ENCODE assay signal across 8 cellular contexts in the genomic region with DNA sequence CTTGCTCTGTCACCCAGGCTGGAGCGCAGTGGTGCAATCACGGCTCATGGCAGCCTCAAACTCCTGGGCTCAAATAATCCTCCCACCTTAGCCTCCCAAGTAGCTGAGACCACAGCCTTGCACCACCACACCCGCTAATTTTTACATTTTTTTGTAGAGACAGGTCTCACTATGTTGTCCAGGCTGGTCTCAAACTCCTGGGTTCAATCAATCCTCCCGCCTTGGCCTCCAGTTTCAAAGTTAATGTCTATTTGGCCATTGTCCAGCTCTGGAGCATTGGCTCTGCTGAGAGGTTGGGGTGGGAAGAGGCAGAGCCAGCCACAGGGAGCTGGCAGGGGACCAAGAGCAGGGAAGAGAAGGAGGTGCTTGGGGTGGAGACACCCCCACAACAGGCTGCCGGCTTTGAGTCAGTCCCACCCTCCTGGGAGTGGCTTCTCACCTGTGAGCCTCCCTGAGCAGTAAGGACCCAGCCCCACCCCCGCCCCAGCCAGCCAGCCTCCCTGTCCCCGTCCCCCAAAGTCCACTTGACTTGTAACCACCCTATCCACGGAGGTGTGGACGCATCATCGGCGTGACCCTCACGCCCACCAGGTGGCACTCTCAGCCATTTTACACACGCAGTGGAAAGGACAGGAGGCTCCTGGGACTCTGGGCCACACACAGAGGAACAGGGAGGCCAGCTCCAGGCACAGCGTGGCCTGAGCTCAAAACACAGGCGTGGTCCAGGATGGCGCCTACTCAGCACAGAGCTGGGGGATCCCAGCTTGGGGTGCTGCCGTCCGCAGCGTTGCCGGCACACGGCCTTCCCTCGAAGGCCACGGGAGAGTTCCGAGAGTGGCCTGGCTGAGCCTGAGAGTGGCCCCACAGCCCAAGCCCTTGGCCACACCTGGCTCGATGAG. TPM values are rescaled to one million over a fixed set of nuclear protein-coding genes. Genes with fewer than 3 reads are reported as not detected.
DNase-seq lines count a peak whose midpoint lies in the region; ATAC-seq and TF ChIP-seq lines count a peak whose summit lies in the region.

No MANE protein-coding gene starts in this region.

- H4K91ac ChIP-seq in neuronal stem cell (ENCODE audit: low read depth, low read length, poor library complexity): no peak overlapping the region

- no peak for TF ChIP-seq POLR2A in testis (IDR thresholded peaks at IDR 0.05)

- H2BK5ac ChIP-seq in neuronal stem cell (ENCODE audit: low read length): peak overlapping the region; percentile 87

- H3K36me3 Mint-ChIP-seq in activated T-helper 1 cell treated with anti-CD3 and anti-CD28 coated beads, Interleukin-12 subunit alpha, Interleukin-12 subunit beta, Interleukin-2, Interleukin-4 antibody, amounts not matched to agents 30 ng/mL and 10 ng/mL and 1 ng/mL, durations not matched to agents 14 hours and 24 hours and 36 hours (ENCODE audit: low read depth): no peaks in the 10 kb centered on the region

- H3K9me3 Mint-ChIP-seq in activated T-helper 1 cell treated with anti-CD3 and anti-CD28 coated beads, Interleukin-12 subunit alpha, Interleukin-12 subunit beta, Interleukin-2, Interleukin-4 antibody, amounts not matched to agents 30 ng/mL and 10 ng/mL and 1 ng/mL, durations not matched to agents 14 hours and 24 hours and 36 hours: peaks cover 17% of the 10 kb centered on the region

- TF ChIP-seq CTCF in fibroblast of the aortic adventitia (IDR thresholded peaks at IDR 0.05; ENCODE audit: insufficient read depth, low read length): peak; percentile 74
- TF ChIP-seq CTCF in testis (IDR thresholded peaks at IDR 0.05): peak; percentile 59 to 67 (median 61)

- peak overlapping the region; percentile 84 for H3K18ac ChIP-seq in neuronal stem cell (ENCODE audit: low read length)

- H3K4me3 ChIP-seq in fibroblast of the aortic adventitia (ENCODE audit: low read depth, low read length): no peak overlapping the region
- no peak overlapping the region for H3K4me3 ChIP-seq in neuronal stem cell (ENCODE audit: low read length in 2 of 2)
- no peak overlapping the region for H3K4me3 ChIP-seq in testis

- H2BK12ac ChIP-seq in neuronal stem cell (ENCODE audit: low read length): no peak overlapping the region

- H3K9ac ChIP-seq in neuronal stem cell (ENCODE audit: low read depth, low read length, poor library complexity): peak overlapping the region; percentile 71

- in situ Hi-C loops in KBM-7 (cut with MboI; ENCODE audit: low pct_unique_long_range_greater_than_20kb, low sequenced_read_pairs): no loop called here

- no peaks in the 10 kb centered on the region for H3K27me3 Mint-ChIP-seq in activated T-helper 1 cell treated with anti-CD3 and anti-CD28 coated beads, Interleukin-12 subunit alpha, Interleukin-12 subunit beta, Interleukin-2, Interleukin-4 antibody, amounts not matched to agents 30 ng/mL and 10 ng/mL and 1 ng/mL, durations not matched to agents 14 hours and 24 hours and 36 hours (ENCODE audit: insufficient read depth)

- H3K9me3 ChIP-seq in neuronal stem cell (replicated peaks in 1 of 2; ENCODE audit: control insufficient read depth in 2 of 2, insufficient read depth in 1 of 2, low read depth in 1 of 2, low read length in 2 of 2): peaks cover 0 to 12% of the 10 kb centered on the region in 2 donors
- no peaks in the 10 kb centered on the region for H3K9me3 ChIP-seq in testis

- peak overlapping the region; percentile 80 for H2AFZ ChIP-seq in neuronal stem cell (ENCODE audit: low read length)

- no peak overlapping the region for H3K4me3 Mint-ChIP-seq in activated T-helper 1 cell treated with anti-CD3 and anti-CD28 coated beads, Interleukin-12 subunit alpha, Interleukin-12 subunit beta, Interleukin-2, Interleukin-4 antibody, amounts not matched to agents 30 ng/mL and 10 ng/mL and 1 ng/mL, durations not matched to agents 14 hours and 24 hours and 36 hours

- no peaks in the 10 kb centered on the region for H3K27me3 ChIP-seq in neuronal stem cell (ENCODE audit: control insufficient read depth in 3 of 3, insufficient read depth in 3 of 3, low read depth in 1 of 3, low read length in 3 of 3)
- H3K27me3 ChIP-seq in testis: no peaks in the 10 kb centered on the region

- DNase-seq in COLO668 (lab: John Stamatoyannopoulos, UW; ENCODE audit: unreplicated experiment): peak; percentile 71
- peak; percentile 74 for DNase-seq in KBM-7
- peak; percentile 34 for DNase-seq in activated T-helper 1 cell treated with anti-CD3 and anti-CD28 coated beads, Interleukin-12 subunit alpha, Interleukin-12 subunit beta, Interleukin-2, Interleukin-4 antibody, amounts not matched to agents 30 ng/mL and 10 ng/mL and 1 ng/mL, durations not matched to agents 14 hours and 24 hours and 36 hours (ENCODE audit: low spot score)
- DNase-seq in fibroblast of the aortic adventitia (ENCODE audit: low read depth): peak; percentile 79
- peak; percentile 61 for DNase-seq in neuronal stem cell (ENCODE audit: low spot score)
- peak; percentile 90 for DNase-seq in testis

- H3K27ac ChIP-seq in neuronal stem cell (replicated peaks; ENCODE audit: low read length) (no peak overlapping the region), testis (peak overlapping the region in 1 of 2 donors; percentile 71)

- no CpG with 5 or more reads among the region's 25 CpGs for WGBS in neuronal stem cell (ENCODE audit: extremely low coverage in 2 of 2, insufficient read length in 2 of 2, insufficient replicate concordance in 1 of 2), 2 donors
- WGBS in testis, 2 donors: 40 to 46% methylated on average over 11 to 25 of the region's 25 CpGs

- intact Hi-C loops in activated T-helper 1 cell treated with anti-CD3 and anti-CD28 coated beads, Interleukin-12 subunit alpha, Interleukin-12 subunit beta, Interleukin-2, Interleukin-4 antibody, amounts not matched to agents 30 ng/mL and 10 ng/mL and 1 ng/mL, durations not matched to agents 14 hours and 24 hours and 36 hours (cut with micrococcal nuclease): loop anchor here (1.0 kb wide), 1 partner anchor 99 kb away; no protein-coding TSS in a partner anchor
- intact Hi-C loops in testis (cut with DNase I; ENCODE audit: low total_unique reads): no loop called here

- H3K14ac ChIP-seq in neuronal stem cell (ENCODE audit: low read length): peak overlapping the region; percentile 63

- H4K8ac ChIP-seq in neuronal stem cell (ENCODE audit: low read depth, low read length): peak overlapping the region; percentile 89

- H3K79me1 ChIP-seq in neuronal stem cell (ENCODE audit: low read depth, low read length): peaks cover 8% of the 10 kb centered on the region

- H3K4me1 ChIP-seq in neuronal stem cell (ENCODE audit: control insufficient read depth in 2 of 2, insufficient read depth in 1 of 2, low read depth in 1 of 2, low read length in 2 of 2): peaks cover 4 to 9% of the 10 kb centered on the region in 2 donors
- H3K4me1 ChIP-seq in testis: peaks cover 11% of the 10 kb centered on the region

- peak overlapping the region; percentile 62 for H2BK15ac ChIP-seq in neuronal stem cell (ENCODE audit: low read length)

- H3K4ac ChIP-seq in neuronal stem cell (ENCODE audit: low read length): no peak overlapping the region

- peak overlapping the region; percentile 75 for H3K23ac ChIP-seq in neuronal stem cell (ENCODE audit: low read depth, low read length, poor library complexity)

- H2AK5ac ChIP-seq in neuronal stem cell (ENCODE audit: low read depth, low read length): peak overlapping the region; percentile 76

- no peak for ATAC-seq in GM19023 (IDR thresholded peaks at IDR 0.05; ENCODE audit: unreplicated experiment)

- H3K36me3 ChIP-seq in neuronal stem cell (replicated peaks in 1 of 2; ENCODE audit: control insufficient read depth in 2 of 2, insufficient read depth in 2 of 2, low read length in 2 of 2) (peaks cover 0 to 2% of the 10 kb centered on the region in 2 donors), testis (ENCODE audit: low read depth, missing control alignments) (no peaks in the 10 kb centered on the region)

- no peak overlapping the region for H3K27ac Mint-ChIP-seq in activated T-helper 1 cell treated with anti-CD3 and anti-CD28 coated beads, Interleukin-12 subunit alpha, Interleukin-12 subunit beta, Interleukin-2, Interleukin-4 antibody, amounts not matched to agents 30 ng/mL and 10 ng/mL and 1 ng/mL, durations not matched to agents 14 hours and 24 hours and 36 hours

- H2BK120ac ChIP-seq in neuronal stem cell (ENCODE audit: low read depth, low read length): peak overlapping the region; percentile 94

- H3K4me1 Mint-ChIP-seq in activated T-helper 1 cell treated with anti-CD3 and anti-CD28 coated beads, Interleukin-12 subunit alpha, Interleukin-12 subunit beta, Interleukin-2, Interleukin-4 antibody, amounts not matched to agents 30 ng/mL and 10 ng/mL and 1 ng/mL, durations not matched to agents 14 hours and 24 hours and 36 hours (ENCODE audit: low read depth): no peaks in the 10 kb centered on the region

- H3K4me2 ChIP-seq in neuronal stem cell (ENCODE audit: insufficient read depth, low read length, poor library complexity, severe bottlenecking): no peak overlapping the region

TF ChIP-seq in PFSK-1, 5 proteins besides CTCF, POLR2A, EP300 and RAD21:
- TF ChIP-seq SIN3A (IDR thresholded peaks at IDR 0.05; ENCODE audit: borderline replicate concordance, insufficient read depth, low read length) (no peak), FOXP2 (optimal IDR thresholded peaks at IDR 0.05; ENCODE audit: borderline replicate concordance, extremely low read depth, extremely low read length, insufficient read depth) (peak; percentile 31)

RNA-seq across cellular contexts. Expression of gene PVALEF, which starts 22.8 kb away (rescaled TPM):
- not detected for polyA plus RNA-seq in PFSK-1 (2012; ENCODE audit: insufficient read length, low read depth)
- not detected in 2 replicates for total RNA-seq in activated T-helper 1 cell treated with anti-CD3 and anti-CD28 coated beads, Interleukin-12 subunit alpha, Interleukin-12 subunit beta, Interleukin-2, Interleukin-4 antibody, amounts not matched to agents 30 ng/mL and 10 ng/mL and 1 ng/mL, durations not matched to agents 14 hours and 24 hours and 36 hours
- not detected in 2 replicates for total RNA-seq in fibroblast of the aortic adventitia (ENCODE audit: low replicate concordance)
- polyA plus RNA-seq in neuronal stem cell (2013, experiment 1 of 2): 0.06 TPM
- 0.04 TPM for polyA plus RNA-seq in neuronal stem cell (2013, experiment 2 of 2)
- not detected for total RNA-seq in testis
- not detected for polyA plus RNA-seq in testis (ENCODE audit: insufficient read depth, low read depth, low replicate concordance)

RNA-seq across cellular contexts. Expression of gene AATK, which starts 23.5 kb away (rescaled TPM):
- polyA plus RNA-seq in PFSK-1 (2012; ENCODE audit: insufficient read length, low read depth): 18.3 TPM
- total RNA-seq in activated T-helper 1 cell treated with anti-CD3 and anti-CD28 coated beads, Interleukin-12 subunit alpha, Interleukin-12 subunit beta, Interleukin-2, Interleukin-4 antibody, amounts not matched to agents 30 ng/mL and 10 ng/mL and 1 ng/mL, durations not matched to agents 14 hours and 24 hours and 36 hours: 0.61 and 0.62 TPM in 2 replicates
- total RNA-seq in fibroblast of the aortic adventitia (ENCODE audit: low replicate concordance) (0.16 and 0.18 TPM in 2 replicates), testis (1 to 10 TPM; 3.8 to 5.6 TPM)
- 5.6 TPM for polyA plus RNA-seq in neuronal stem cell (2013, experiment 1 of 2)
- polyA plus RNA-seq in neuronal stem cell (2013, experiment 2 of 2): 5.4 TPM
- polyA plus RNA-seq in testis (ENCODE audit: insufficient read depth, low read depth, low replicate concordance): 3.5 TPM

Comparison
In these comparisons a context has a peak if more than half of its experiments do, and no peak if none do; other contexts are left out.
1. DNase-seq: peak in every context shown above with its lines; median percentile 90 in testis; 79 in fibroblast of the aortic adventitia; 74 in KBM-7; 71 in COLO668; 61 in neuronal stem cell; 34 in activated T-helper 1 cell treated with anti-CD3 and anti-CD28 coated beads, Interleukin-12 subunit alpha, Interleukin-12 subunit beta, Interleukin-2, Interleukin-4 antibody, amounts not matched to agents 30 ng/mL and 10 ng/mL and 1 ng/mL, durations not matched to agents 14 hours and 24 hours and 36 hours.